9 cellular contexts compared by ENCODE assay signal in the genomic region with DNA sequence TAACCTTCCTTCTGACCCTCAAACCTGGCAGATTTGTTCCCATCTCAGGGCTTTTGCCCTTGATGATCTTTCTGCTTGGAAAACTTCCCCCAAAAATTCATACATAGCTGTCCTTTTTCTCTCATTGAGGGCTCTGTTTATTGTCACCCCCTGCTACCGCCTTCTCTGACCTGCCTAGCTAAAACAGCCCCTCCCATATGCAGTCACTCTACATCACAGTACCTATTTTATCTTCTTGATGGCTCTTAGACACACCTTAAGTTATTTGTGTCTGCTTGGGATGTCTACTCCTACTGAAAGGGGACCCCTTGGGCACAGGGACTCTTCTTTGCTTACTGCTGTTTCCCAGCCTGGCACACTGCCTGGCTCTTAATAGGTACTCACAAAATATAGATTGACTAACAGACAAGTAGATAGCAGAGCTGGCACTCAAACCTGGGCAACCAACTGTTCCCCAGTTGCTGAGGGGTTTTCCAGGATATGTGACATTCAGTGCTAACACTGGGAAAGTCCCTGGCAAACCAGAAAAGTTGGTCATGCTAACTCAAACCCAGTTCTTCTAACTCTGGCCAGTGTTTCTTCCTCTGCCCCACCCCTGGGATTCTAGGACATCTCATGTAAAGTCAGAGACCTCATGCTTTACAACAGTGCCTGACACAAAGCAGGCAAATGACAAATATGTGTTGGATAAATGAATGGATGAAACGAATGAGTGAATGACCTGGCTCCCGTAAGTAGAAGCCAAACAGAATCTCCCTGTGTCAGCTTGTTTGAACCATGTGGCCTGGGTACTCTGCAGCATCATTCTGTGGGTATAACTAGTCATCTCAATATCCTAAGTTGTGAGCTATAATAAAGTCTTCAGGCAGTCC. TPM values are rescaled to one million over a fixed set of nuclear protein-coding genes. Genes with fewer than 3 reads are reported as not detected.
DNase-seq lines count a peak whose midpoint lies in the region; ATAC-seq and TF ChIP-seq lines count a peak whose summit lies in the region.
"Had no signal": no experiment of that assay in that cellular context is flagged by ENCODE, and none has a peak within 500 bp of the region (broad histone marks: within the 10 kb centered on the region; RNA-seq: fewer than 3 reads in every experiment).

No MANE protein-coding gene starts in this region.

- DNase-seq in epithelial cell of esophagus (ENCODE audit: low read depth) (peak; percentile 65), HAP-1 (ENCODE audit: low spot score in 2 of 2) (no peak), NCI-H187 treated with DMSO at 0.1 percent for 48 hours (lab: John Stamatoyannopoulos, UW) (no peak), suprapubic skin (ENCODE audit: low spot score in 2 of 2) (no peak)
- DNase-seq: activated CD4-positive, CD25-positive, alpha-beta regulatory T cell treated with anti-CD3 and anti-CD28 coated beads, Interleukin-2, amount 50 U/mL, for 72 hours had no signal

- in situ Hi-C loops in HAP-1 (cut with MboI; ENCODE audit: low sequenced_read_pairs): no loop called here

- ATAC-seq in GM18502 (IDR thresholded peaks at IDR 0.05; ENCODE audit: poor library complexity, unreplicated experiment): peak; percentile 88
- ATAC-seq in GM19468 (IDR thresholded peaks at IDR 0.05; ENCODE audit: extremely low read depth, unreplicated experiment): peak; percentile 42
- peak; percentile 54 for ATAC-seq in HG03280 (IDR thresholded peaks at IDR 0.05; ENCODE audit: unreplicated experiment)
- ATAC-seq in HG03571 (IDR thresholded peaks at IDR 0.05; ENCODE audit: unreplicated experiment): no peak

- H3K36me3 ChIP-seq in HAP-1 (replicated peaks) (no peaks in the 10 kb centered on the region), suprapubic skin (no peaks in the 10 kb centered on the region)

- 52% methylated on average over 3 of the region's 3 CpGs for WGBS in suprapubic skin

- H3K4me3 ChIP-seq in epithelial cell of esophagus (ENCODE audit: low read length): no peak overlapping the region
- H3K4me3 ChIP-seq in HAP-1: no peak overlapping the region
- H3K4me3 ChIP-seq in suprapubic skin: no peak overlapping the region

- no peaks in the 10 kb centered on the region for H3K9me3 ChIP-seq in HAP-1
- no peaks in the 10 kb centered on the region for H3K9me3 ChIP-seq in suprapubic skin

- no peak overlapping the region for H3K27ac ChIP-seq in suprapubic skin

- H3K27me3 ChIP-seq in HAP-1 (ENCODE audit: low read depth): peaks cover 16% of the 10 kb centered on the region
- no peaks in the 10 kb centered on the region for H3K27me3 ChIP-seq in suprapubic skin

- H3K4me1 ChIP-seq in HAP-1 (no peaks in the 10 kb centered on the region), suprapubic skin (peaks cover 37% of the 10 kb centered on the region)

- no peak for TF ChIP-seq CTCF in epithelial cell of esophagus (IDR thresholded peaks at IDR 0.05; ENCODE audit: insufficient read depth, low read depth, low read length, missing control alignments)
- TF ChIP-seq CTCF in suprapubic skin (IDR thresholded peaks at IDR 0.05): no peak

- TF ChIP-seq EP300 in suprapubic skin (IDR thresholded peaks at IDR 0.05): no peak

- no peak for TF ChIP-seq POLR2A in suprapubic skin (IDR thresholded peaks at IDR 0.05)

RNA-seq across cellular contexts. Expression of a gene that starts 19.8 kb away (rescaled TPM):
- 10 to 100 TPM; 16.8 to 29.9 (median 22.9) TPM for total RNA-seq in suprapubic skin
